18 cellular contexts compared by ENCODE assay signal in genomic region chr12:46667547-46667946, GRCh38.
DNase-seq lines count a peak whose midpoint lies in the region; ATAC-seq, FAIRE-seq and TF ChIP-seq lines count a peak whose summit lies in the region.
"Had no signal": no experiment of that assay in that cellular context is flagged by ENCODE, and none has a peak within 500 bp of the region (broad histone marks: within the 10 kb centered on the region; RNA-seq: fewer than 3 reads in every experiment).

No MANE protein-coding gene starts in this region.

- H3K27ac ChIP-seq in mammary epithelial cell (ENCODE audit: insufficient read depth, low read depth, low read length) (peak overlapping the region; percentile 11), breast epithelium (no peak overlapping the region), astrocyte (ENCODE audit: low read depth, low read length) (no peak overlapping the region), body of pancreas (no peak overlapping the region)

- intact Hi-C loops in mammary epithelial cell (cut with micrococcal nuclease) (no loop called here), breast epithelium (cut with DNase I; ENCODE audit: low total_unique reads) (no loop called here), body of pancreas (cut with DNase I) (no loop called here)

- no peaks in the 10 kb centered on the region for H3K27me3 Mint-ChIP-seq in astrocyte (ENCODE audit: low read depth, unreplicated experiment)
- H3K27me3 Mint-ChIP-seq in activated naive CD8-positive, alpha-beta T cell treated with anti-CD3 and anti-CD28 coated beads, Interleukin-2, amount 50 U/mL, for 24 hours = no peaks in the 10 kb centered on the region

- H3K79me2 ChIP-seq in mammary epithelial cell (ENCODE audit: insufficient read depth, low read length) = no peaks in the 10 kb centered on the region
- H3K79me2 ChIP-seq in astrocyte (ENCODE audit: insufficient read depth, low read length) = no peaks in the 10 kb centered on the region

- FAIRE-seq in astrocyte (lab: Jason Lieb, UNC) = no peak
- FAIRE-seq: GM18507 had no signal

- H4K20me1 ChIP-seq in mammary epithelial cell (ENCODE audit: insufficient read depth, low read length) (no peaks in the 10 kb centered on the region), astrocyte (ENCODE audit: insufficient read depth, low read length) (no peaks in the 10 kb centered on the region)

- H3K4me1 ChIP-seq in mammary epithelial cell (ENCODE audit: insufficient read depth, low read length) = peaks cover 37% of the 10 kb centered on the region
- no peaks in the 10 kb centered on the region for H3K4me1 ChIP-seq in breast epithelium
- H3K4me1 ChIP-seq in astrocyte (ENCODE audit: insufficient read depth, low read length) = peaks cover 15% of the 10 kb centered on the region
- no peaks in the 10 kb centered on the region for H3K4me1 ChIP-seq in body of pancreas

- dilution Hi-C loops in mammary epithelial cell (cut with HindIII; ENCODE audit: low sequenced_read_pairs) = no loop called here

- H3K36me3 ChIP-seq in mammary epithelial cell (ENCODE audit: insufficient read depth, low read length) (no peaks in the 10 kb centered on the region), breast epithelium (no peaks in the 10 kb centered on the region), astrocyte (ENCODE audit: insufficient read depth, low read length) (no peaks in the 10 kb centered on the region), body of pancreas (replicated peaks in 1 of 2; ENCODE audit: insufficient read depth in 1 of 2, low read depth in 2 of 2) (no peaks in the 10 kb centered on the region)

- H3K4me1 Mint-ChIP-seq in astrocyte (ENCODE audit: low read depth, unreplicated experiment) = peaks cover 28% of the 10 kb centered on the region
- peaks cover 8% of the 10 kb centered on the region for H3K4me1 Mint-ChIP-seq in activated naive CD8-positive, alpha-beta T cell treated with anti-CD3 and anti-CD28 coated beads, Interleukin-2, amount 50 U/mL, for 24 hours

- H3K4me3 ChIP-seq in mammary epithelial cell (replicated peaks in 1 of 3; ENCODE audit: insufficient read depth in 1 of 3, low read depth in 2 of 3, low read length in 3 of 3) (no peak overlapping the region), breast epithelium (no peak overlapping the region), astrocyte (ENCODE audit: insufficient read depth, low read depth, low read length) (no peak overlapping the region), body of pancreas (no peak overlapping the region)

- H3K9me3 Mint-ChIP-seq in astrocyte (ENCODE audit: unreplicated experiment) = peaks cover 5% of the 10 kb centered on the region
- no peaks in the 10 kb centered on the region for H3K9me3 Mint-ChIP-seq in activated naive CD8-positive, alpha-beta T cell treated with anti-CD3 and anti-CD28 coated beads, Interleukin-2, amount 50 U/mL, for 24 hours

- no peak for TF ChIP-seq POLR2A in breast epithelium (IDR thresholded peaks at IDR 0.05)
- no peak for TF ChIP-seq POLR2A in body of pancreas (IDR thresholded peaks at IDR 0.05)

- H3K27me3 ChIP-seq in mammary epithelial cell (ENCODE audit: insufficient read depth, low read length) (no peaks in the 10 kb centered on the region), breast epithelium (no peaks in the 10 kb centered on the region), astrocyte (ENCODE audit: insufficient read depth, low read length) (no peaks in the 10 kb centered on the region), body of pancreas (no peaks in the 10 kb centered on the region)

- TF ChIP-seq CTCF in mammary epithelial cell (conservative IDR thresholded peaks at IDR 0.05 in 1 of 2, IDR thresholded peaks at IDR 0.05 in 1 of 2; ENCODE audit: extremely low read depth in 1 of 2, insufficient read depth in 1 of 2, low read depth in 1 of 2, low read length in 2 of 2) (no peak), breast epithelium (IDR thresholded peaks at IDR 0.05) (no peak), astrocyte (IDR thresholded peaks at IDR 0.05; ENCODE audit: insufficient read depth, low read depth, low read length) (no peak), body of pancreas (IDR thresholded peaks at IDR 0.05) (no peak), GM10266 (IDR thresholded peaks at IDR 0.05; ENCODE audit: control insufficient read depth, insufficient read depth, low read depth, missing control alignments) (no peak)

- H3K4me3 Mint-ChIP-seq in astrocyte (ENCODE audit: unreplicated experiment) = no peak overlapping the region
- H3K4me3 Mint-ChIP-seq in activated naive CD8-positive, alpha-beta T cell treated with anti-CD3 and anti-CD28 coated beads, Interleukin-2, amount 50 U/mL, for 24 hours = no peak overlapping the region

- no peak overlapping the region for H3K27ac Mint-ChIP-seq in astrocyte (ENCODE audit: unreplicated experiment)
- no peak overlapping the region for H3K27ac Mint-ChIP-seq in activated naive CD8-positive, alpha-beta T cell treated with anti-CD3 and anti-CD28 coated beads, Interleukin-2, amount 50 U/mL, for 24 hours

- no peak for ATAC-seq in body of pancreas
- ATAC-seq in activated naive CD8-positive, alpha-beta T cell treated with anti-CD3 and anti-CD28 coated beads, Interleukin-2, amount 50 U/mL, for 24 hours = no peak
- ATAC-seq: HCT116 had no signal

- DNase-seq in mammary epithelial cell (peak; percentile 45), breast epithelium (ENCODE audit: low spot score in 2 of 2) (no peak), astrocyte (ENCODE audit: low read depth) (peak; percentile 33), fibroblast of peridontal ligament (ENCODE audit: extremely low read depth) (peak; percentile 26), stromal cell of bone marrow (ENCODE audit: low read depth) (peak; percentile 33), body of pancreas (no peak), GM10266 (ENCODE audit: extremely low spot score) (no peak)
- no peak for DNase-seq in activated naive CD8-positive, alpha-beta T cell treated with anti-CD3 and anti-CD28 coated beads, Interleukin-2, amount 50 U/mL, for 24 hours
- DNase-seq: 8988T, C1 segment of cervical spinal cord, DMS 273 treated with DMSO at 0.1 percent for 48 hours, KBM-7, NCI-H1105, NCI-H1930, NCI-H2171 treated with DMSO at 0.1 percent for 48 hours, NCI-H510A treated with DMSO at 0.1 percent for 48 hours had no signal

- CTCF ChIA-PET in mammary epithelial cell (lab: Charles Lee; ENCODE audit: low non-redundant PET) = no interaction called here

- H2AFZ ChIP-seq in mammary epithelial cell (ENCODE audit: low read depth, low read length) (no peak overlapping the region), astrocyte (ENCODE audit: low read depth, low read length) (no peak overlapping the region)

- no TSS peak for BruUV-seq in mammary epithelial cell (replicated peaks; lab: Mats Ljungman, UMichigan)

- no peak overlapping the region for H3K9ac ChIP-seq in mammary epithelial cell (ENCODE audit: insufficient read depth, low read length)
- H3K9ac ChIP-seq in astrocyte (ENCODE audit: low read length) = no peak overlapping the region

- peaks cover 2% of the 10 kb centered on the region for H3K36me3 Mint-ChIP-seq in astrocyte (ENCODE audit: low read depth, unreplicated experiment)
- H3K36me3 Mint-ChIP-seq in activated naive CD8-positive, alpha-beta T cell treated with anti-CD3 and anti-CD28 coated beads, Interleukin-2, amount 50 U/mL, for 24 hours (ENCODE audit: low read depth) = peaks cover 3% of the 10 kb centered on the region

- H3K4me2 ChIP-seq in mammary epithelial cell (ENCODE audit: insufficient read depth, low read depth, low read length) (no peak overlapping the region), astrocyte (ENCODE audit: low read length) (no peak overlapping the region)

- in situ Hi-C loops in mammary epithelial cell (cut with MboI; ENCODE audit: low sequenced_read_pairs in 2 of 2) = loop anchor here (5.0 to 10.0 kb wide), 4 partner anchors 103 to 283 kb away; no protein-coding TSS in a partner anchor

- H3K9me3 ChIP-seq in mammary epithelial cell (replicated peaks; ENCODE audit: insufficient read depth, low read length) (no peaks in the 10 kb centered on the region), breast epithelium (no peaks in the 10 kb centered on the region), astrocyte (ENCODE audit: insufficient read depth, low read depth, low read length) (no peaks in the 10 kb centered on the region), body of pancreas (no peaks in the 10 kb centered on the region)

Comparison
In these comparisons a context has a peak if more than half of its experiments do, and no peak if none do; other contexts are left out.
1. DNase-seq: peak in mammary epithelial cell (single experiment), astrocyte (single experiment), fibroblast of peridontal ligament (single experiment) and stromal cell of bone marrow (single experiment); none in breast epithelium (0 of 2), body of pancreas (0 of 4), GM10266 (single experiment) and activated naive CD8-positive, alpha-beta T cell treated with anti-CD3 and anti-CD28 coated beads, Interleukin-2, amount 50 U/mL, for 24 hours (single experiment).